Comparison of ENCODE assay signal across 8 cellular contexts in the genomic region with DNA sequence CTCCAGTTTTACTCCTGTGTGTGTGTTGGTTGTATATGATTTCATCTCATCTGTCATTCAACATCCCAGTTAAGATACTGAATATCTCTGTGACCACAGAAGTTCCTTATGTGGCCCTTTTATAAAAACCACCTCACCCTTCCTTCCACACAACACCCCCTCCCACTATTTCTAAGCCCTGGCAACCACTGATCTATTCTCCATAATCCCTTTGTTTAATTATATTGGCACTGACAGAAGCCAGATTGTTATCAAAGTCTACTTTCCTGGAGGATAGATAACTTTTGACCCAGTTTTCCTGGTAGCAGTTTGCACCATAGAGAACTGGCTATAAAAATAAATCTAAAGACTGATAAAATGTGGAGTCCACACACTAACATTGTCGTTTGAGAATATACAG.
"Had no signal": no experiment of that assay in that cellular context is flagged by ENCODE, and none has a peak within 500 bp of the region (broad histone marks: within the 10 kb centered on the region; RNA-seq: fewer than 3 reads in every experiment).

No MANE protein-coding gene starts in this region.

- H2AFZ ChIP-seq: GM23338 had no signal

- H3K4me2 ChIP-seq: GM23338 had no signal

- H3K4me3 ChIP-seq: GM23338, K562 had no signal

- H3K4me3 Mint-ChIP-seq: GM23338, H9 had no signal

- H3K27ac Mint-ChIP-seq: GM23338, H9 had no signal

- H3K4me1 Mint-ChIP-seq: GM23338, H9 had no signal

- DNase-seq: H9, HCEC 1CT, IMR-90 had no signal

- ATAC-seq: GM23338, K562 had no signal

- FAIRE-seq: H1, H54, HTR-8/SVneo, K562 had no signal
